Comparison of ENCODE assay signal across 8 cellular contexts in genomic region chr6:112541847-112542246, GRCh38.
DNase-seq lines count a peak whose midpoint lies in the region; TF ChIP-seq lines count a peak whose summit lies in the region.
"Not testable (repeated sequence)": the region's sequence is repeated elsewhere in the genome, so short reads cannot be mapped to it uniquely, and the experiment has no call there.

No MANE protein-coding gene starts in this region.

- H3K4me3 Mint-ChIP-seq in endodermal cell = not testable (repeated sequence)

- H3K4me1 Mint-ChIP-seq in endodermal cell = not testable (repeated sequence)

- H3K9me3 ChIP-seq in endodermal cell (ENCODE audit: control insufficient read depth, low read length) = not testable (repeated sequence)

- H3K9ac ChIP-seq in endodermal cell (ENCODE audit: extremely low read depth, low read length, poor library complexity, severe bottlenecking) = not testable (repeated sequence)

- peak; percentile 28; the same call in 1 of the 2 replicates for TF ChIP-seq RAD21 in Ishikawa (IDR thresholded peaks at IDR 0.05; ENCODE audit: low read depth)

- not testable (repeated sequence) for TF ChIP-seq POLR2A in NB4 (IDR thresholded peaks at IDR 0.05; ENCODE audit: extremely low read depth, insufficient read length)

- H3K27ac ChIP-seq in C4-2B; endodermal cell (ENCODE audit: low read depth, low read length): not testable (repeated sequence)

- H3K27ac Mint-ChIP-seq in endodermal cell = not testable (repeated sequence)

- H3K27me3 ChIP-seq in endodermal cell (ENCODE audit: control insufficient read depth, insufficient read depth, low read length, poor library complexity, severe bottlenecking) = not testable (repeated sequence)

- TF ChIP-seq EP300 in Ishikawa (IDR thresholded peaks at IDR 0.05; ENCODE audit: borderline replicate concordance) = not testable (repeated sequence)

- H3K9me3 Mint-ChIP-seq in endodermal cell = not testable (repeated sequence)

- H3K27me3 Mint-ChIP-seq in endodermal cell (ENCODE audit: insufficient read depth) = not testable (repeated sequence)

- not testable (repeated sequence) for H3K36me3 Mint-ChIP-seq in endodermal cell (ENCODE audit: low read depth)

- DNase-seq in GM12865 (ENCODE audit: low read depth) = peak; percentile 15
- peak; percentile 17 for DNase-seq in NB4 (ENCODE audit: low read depth)
- peak; percentile 14 for DNase-seq in RPMI7951 (ENCODE audit: low read depth)
- peak; percentile 9 for DNase-seq in activated CD4-positive, alpha-beta T cell treated with anti-CD3 and anti-CD28 coated beads for 48 hours
- peak; percentile 62 for DNase-seq in endodermal cell
- DNase-seq in lung microvascular endothelial cell (ENCODE audit: low read depth in 2 of 2) = peak; percentile 31 to 39

- peak; percentile 42 for TF ChIP-seq CTCF in C4-2B (conservative IDR thresholded peaks at IDR 0.05)
- TF ChIP-seq CTCF in GM12865 (IDR thresholded peaks at IDR 0.05; ENCODE audit: insufficient read depth, low read depth, low read length, missing control alignments) = peak; percentile 15
- TF ChIP-seq CTCF in NB4 (IDR thresholded peaks at IDR 0.05; ENCODE audit: low read depth, low read length) = peak; percentile 14
- TF ChIP-seq CTCF in endodermal cell (conservative IDR thresholded peaks at IDR 0.05) = peak; percentile 42

- not testable (repeated sequence) for H3K4me3 ChIP-seq in GM12865 (ENCODE audit: low read depth, low read length); NB4 (ENCODE audit: low read depth, low read length); endodermal cell (ENCODE audit: low read length)

- H3K36me3 ChIP-seq in endodermal cell (ENCODE audit: control insufficient read depth, insufficient read depth, low read length) = not testable (repeated sequence)

- 84 to 100% methylated on average over 2 to 3 of the region's 3 CpGs for WGBS in endodermal cell (ENCODE audit: insufficient coverage in 1 of 2, insufficient read length in 1 of 2), 2 experiments

- not testable (repeated sequence) for H3K4me1 ChIP-seq in endodermal cell (ENCODE audit: control insufficient read depth, insufficient read depth, low read length)

Comparison
In these comparisons a context has a peak if more than half of its experiments do, and no peak if none do; other contexts are left out.
1. DNase-seq: peak in every context shown above with its lines; median percentile 62 in endodermal cell; 35 in lung microvascular endothelial cell; 17 in NB4; 15 in GM12865; 14 in RPMI7951; 9 in activated CD4-positive, alpha-beta T cell treated with anti-CD3 and anti-CD28 coated beads for 48 hours.